25 cellular contexts compared by ENCODE assay signal in genomic region chr18:62500174-62500573, GRCh38.
"Had no signal": no experiment of that assay in that cellular context is flagged by ENCODE, and none has a peak within 500 bp of the region (broad histone marks: within the 10 kb centered on the region; RNA-seq: fewer than 3 reads in every experiment).

No MANE protein-coding gene starts in this region.

- H3K27ac ChIP-seq: Peyer's patch, RWPE1, SJCRH30 had no signal

- H3K4me2 ChIP-seq: SK-N-SH had no signal

- H3K4me3 Mint-ChIP-seq: activated CD4-positive, alpha-beta memory T cell treated with anti-CD3 and anti-CD28 coated beads for 36 hours; activated CD4-positive, alpha-beta T cell treated with anti-CD3 and anti-CD28 coated beads, Interleukin-2, amount 10 ng/mL, durations not matched to agents 7 days and 5 days; activated naive CD8-positive, alpha-beta T cell treated with anti-CD3 and anti-CD28 coated beads, Interleukin-2, amount 50 U/mL, for 24 hours; activated T-cell treated with anti-CD3 and anti-CD28 coated beads, Interleukin-2, amount 50 U/mL, for 4 hours; brain; central memory CD8-positive, alpha-beta T cell; WTC11 had no signal

- H3K9ac ChIP-seq: SK-N-SH had no signal

- H3K27ac Mint-ChIP-seq: activated CD4-positive, alpha-beta memory T cell treated with anti-CD3 and anti-CD28 coated beads for 36 hours; activated CD4-positive, alpha-beta T cell treated with anti-CD3 and anti-CD28 coated beads, Interleukin-2, amount 10 ng/mL, durations not matched to agents 7 days and 5 days; activated naive CD8-positive, alpha-beta T cell treated with anti-CD3 and anti-CD28 coated beads, Interleukin-2, amount 50 U/mL, for 24 hours; brain; WTC11 had no signal

- H3K4me1 Mint-ChIP-seq: central memory CD8-positive, alpha-beta T cell had no signal

- H3K4me1 ChIP-seq: Peyer's patch, SJCRH30 had no signal

- H3K9me3 Mint-ChIP-seq: activated CD4-positive, alpha-beta memory T cell treated with anti-CD3 and anti-CD28 coated beads for 36 hours; activated naive CD8-positive, alpha-beta T cell treated with anti-CD3 and anti-CD28 coated beads, Interleukin-2, amount 50 U/mL, for 24 hours; activated T-cell treated with anti-CD3 and anti-CD28 coated beads, Interleukin-2, amount 50 U/mL, for 4 hours; central memory CD8-positive, alpha-beta T cell; WTC11 had no signal

- H3K4me3 ChIP-seq: Peyer's patch, SJCRH30 had no signal

- H3K27me3 Mint-ChIP-seq: activated CD4-positive, alpha-beta memory T cell treated with anti-CD3 and anti-CD28 coated beads for 36 hours; central memory CD8-positive, alpha-beta T cell had no signal

- ATAC-seq: activated naive CD4-positive, alpha-beta T cell treated with anti-CD3 and anti-CD28 coated beads, Interleukin-2, amount 50 U/mL, for 72 hours; activated naive CD8-positive, alpha-beta T cell treated with anti-CD3 and anti-CD28 coated beads, Interleukin-2, amount 50 U/mL, for 24 hours; activated T-cell treated with anti-CD3 and anti-CD28 coated beads, Interleukin-2, amount 50 U/mL, for 4 hours had no signal

- H3K9me3 ChIP-seq: Peyer's patch, SJCRH30, SK-N-SH had no signal

- H3K36me3 Mint-ChIP-seq: WTC11 had no signal

- H3K36me3 ChIP-seq: Peyer's patch, SJCRH30 had no signal

- DNase-seq: activated CD4-positive, alpha-beta memory T cell treated with anti-CD3 and anti-CD28 coated beads for 36 hours; activated CD4-positive, alpha-beta T cell treated with anti-CD3 and anti-CD28 coated beads, Interleukin-2, amount 10 ng/mL, durations not matched to agents 7 days and 5 days; activated CD4-positive, CD25-positive, alpha-beta regulatory T cell treated with anti-CD3 and anti-CD28 coated beads, Interleukin-2, amount 50 U/mL, for 72 hours; activated CD8-positive, alpha-beta memory T cell treated with anti-CD3 and anti-CD28 coated beads for 24 hours; activated effector memory CD4-positive, alpha-beta T cell treated with anti-CD3 and anti-CD28 coated beads, Interleukin-2, amount 50 U/mL, for 16 hours; activated naive CD4-positive, alpha-beta T cell treated with Interleukin-2 at 50 U/mL for 16 hours; activated naive CD8-positive, alpha-beta T cell treated with anti-CD3 and anti-CD28 coated beads, Interleukin-2, amount 50 U/mL, for 24 hours; activated T-cell treated with anti-CD3 and anti-CD28 coated beads, Interleukin-2, amount 50 U/mL, for 4 hours; amniotic stem cell; NCI-H1105 treated with DMSO at 0.1 percent for 48 hours; NCI-H1436 treated with DMSO at 0.1 percent for 48 hours; NCI-H187; NCI-H2081; NCI-H510A treated with DMSO at 0.1 percent for 48 hours; NCI-H69; NK-92 treated with Interleukin-12 subunit alpha and Interleukin-12 subunit beta, amount 100 ng/mL, for 24 hours; Peyer's patch; Right ventricle myocardium superior; SJCRH30; SK-N-SH had no signal

- H3K27me3 ChIP-seq: Peyer's patch, SJCRH30 had no signal

- H3K9me2 ChIP-seq: SK-N-SH had no signal
